ENCODE assay signal across 27 cellular contexts in the genomic region with DNA sequence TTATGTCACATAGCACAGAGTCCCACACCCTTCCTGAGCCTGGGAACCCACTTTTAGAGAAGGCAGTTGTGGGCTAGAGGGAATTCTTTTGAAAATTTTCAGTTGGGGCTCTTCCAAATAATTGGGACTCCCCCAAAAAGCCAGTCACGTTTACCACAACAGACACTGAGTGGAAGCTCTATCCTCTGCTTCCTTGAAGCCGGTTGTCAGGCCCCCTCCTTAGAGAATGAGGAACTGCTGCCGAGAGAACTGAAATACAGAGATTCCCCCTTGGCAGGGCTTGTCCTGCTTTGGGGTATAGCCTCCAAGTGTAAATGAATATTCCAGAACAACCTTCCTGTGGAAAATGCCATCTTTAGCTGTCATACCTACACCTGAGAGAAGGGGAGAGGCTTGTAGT.
"Had no signal": no experiment of that assay in that cellular context is flagged by ENCODE, and none has a peak within 500 bp of the region (broad histone marks: within the 10 kb centered on the region; RNA-seq: fewer than 3 reads in every experiment).

No MANE protein-coding gene starts in this region.

- H3K36me3 ChIP-seq: colonic mucosa, left ventricle myocardium inferior, vagina had no signal

- H3K4me3 ChIP-seq: body of pancreas, colonic mucosa, left ventricle myocardium inferior, lung, mucosa of descending colon, testis, vagina had no signal

- FAIRE-seq: endometrium, frontal cortex, islet of Langerhans had no signal

- DNase-seq: activated CD4-positive, alpha-beta T cell treated with anti-CD3 and anti-CD28 coated beads for 36 hours; activated CD4-positive, CD25-positive, alpha-beta regulatory T cell; activated CD8-positive, alpha-beta memory T cell treated with anti-CD3 and anti-CD28 coated beads, Interleukin-2, amount 10 ng/mL, durations not matched to agents 7 days and 5 days; activated CD8-positive, alpha-beta T cell treated with anti-CD3 and anti-CD28 coated beads, Interleukin-2, amount 10 ng/mL, durations not matched to agents 7 days and 5 days; activated naive CD4-positive, alpha-beta T cell; activated T-cell treated with anti-CD3 and anti-CD28 coated beads, Interleukin-2, amount 50 U/mL, for 48 hours; anterior cingulate cortex; body of pancreas; colonic mucosa; effector CD8-positive, alpha-beta T cell; glutamatergic neuron; left ventricle myocardium inferior; mucosa of descending colon; nucleus accumbens; right cardiac atrium; stimulated activated CD4-positive, alpha-beta T cell treated with anti-CD3 and anti-CD28 coated beads, Interleukin-15, amount 100 ng/mL, for 24 hours; stimulated activated naive CD8-positive, alpha-beta T cell treated with anti-CD3 and anti-CD28 coated beads, Interleukin-15, Interleukin-2, amounts not matched to agents 100 U/mL and 50 U/mL, for 24 hours; T-helper 2 cell; testis; trophoblast cell had no signal

- H3K9me3 ChIP-seq: body of pancreas, colonic mucosa, mucosa of descending colon, testis, vagina had no signal

- H3K27ac Mint-ChIP-seq: activated CD4-positive, alpha-beta T cell treated with anti-CD3 and anti-CD28 coated beads for 36 hours; activated CD8-positive, alpha-beta memory T cell treated with anti-CD3 and anti-CD28 coated beads, Interleukin-2, amount 10 ng/mL, durations not matched to agents 7 days and 5 days; activated CD8-positive, alpha-beta T cell treated with anti-CD3 and anti-CD28 coated beads, Interleukin-2, amount 10 ng/mL, durations not matched to agents 7 days and 5 days; activated naive CD8-positive, alpha-beta T cell had no signal

- H3K4me3 Mint-ChIP-seq: activated CD4-positive, alpha-beta T cell treated with anti-CD3 and anti-CD28 coated beads for 36 hours; activated CD8-positive, alpha-beta memory T cell treated with anti-CD3 and anti-CD28 coated beads, Interleukin-2, amount 10 ng/mL, durations not matched to agents 7 days and 5 days; activated CD8-positive, alpha-beta T cell treated with anti-CD3 and anti-CD28 coated beads, Interleukin-2, amount 10 ng/mL, durations not matched to agents 7 days and 5 days; activated naive CD8-positive, alpha-beta T cell had no signal

- H3K4me1 ChIP-seq: colonic mucosa had no signal

- H3K27me3 ChIP-seq: body of pancreas, colonic mucosa, testis, vagina had no signal

- H3K36me3 Mint-ChIP-seq: activated CD8-positive, alpha-beta memory T cell treated with anti-CD3 and anti-CD28 coated beads, Interleukin-2, amount 10 ng/mL, durations not matched to agents 7 days and 5 days; activated naive CD8-positive, alpha-beta T cell had no signal

- ATAC-seq: activated CD4-positive, alpha-beta T cell treated with anti-CD3 and anti-CD28 coated beads for 36 hours; activated CD8-positive, alpha-beta memory T cell treated with anti-CD3 and anti-CD28 coated beads, Interleukin-2, amount 10 ng/mL, durations not matched to agents 7 days and 5 days; activated CD8-positive, alpha-beta T cell treated with anti-CD3 and anti-CD28 coated beads, Interleukin-2, amount 10 ng/mL, durations not matched to agents 7 days and 5 days; body of pancreas; mucosa of descending colon; right cardiac atrium; stimulated activated naive CD8-positive, alpha-beta T cell treated with anti-CD3 and anti-CD28 coated beads, Interleukin-15, Interleukin-2, amounts not matched to agents 100 U/mL and 50 U/mL, for 24 hours had no signal

- H3K27ac ChIP-seq: colonic mucosa, epithelial cell of prostate, left ventricle myocardium inferior, testis, vagina had no signal
